6 cellular contexts compared by ENCODE assay signal in the genomic region with DNA sequence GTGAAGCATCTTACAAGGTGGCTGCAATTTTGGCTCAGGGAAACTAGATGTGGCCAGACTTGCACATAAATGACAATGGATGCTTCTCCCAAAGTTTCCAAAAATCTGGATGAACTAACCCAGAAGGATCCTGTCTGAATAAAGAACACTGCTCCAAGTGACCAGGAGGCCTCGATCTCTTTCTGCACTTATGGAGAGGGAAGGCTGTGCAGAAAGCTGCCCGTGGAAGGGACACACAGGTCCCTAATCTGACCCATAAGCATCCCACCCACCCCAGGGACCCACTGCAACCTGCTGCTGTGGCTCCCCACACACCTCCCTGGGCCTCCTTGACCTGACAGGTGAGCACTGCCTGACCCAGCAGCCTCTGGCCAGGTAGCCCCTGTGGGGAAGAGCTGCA.
"Had no signal": no experiment of that assay in that cellular context is flagged by ENCODE, and none has a peak within 500 bp of the region (broad histone marks: within the 10 kb centered on the region; RNA-seq: fewer than 3 reads in every experiment).

No MANE protein-coding gene starts in this region.

- H3K4me1 ChIP-seq: adrenal gland had no signal

- H3K27ac ChIP-seq: adrenal gland, SK-N-MC, WERI-Rb-1 had no signal

- H3K4me3 ChIP-seq: adrenal gland, SK-N-MC had no signal

- H3K9me3 ChIP-seq: adrenal gland had no signal

- H3K36me3 ChIP-seq: adrenal gland, WERI-Rb-1 had no signal

- FAIRE-seq: colon had no signal

- DNase-seq: cerebellar nuclear complex, NCI-H2029 treated with DMSO at 0.1 percent for 48 hours had no signal
